1 cellular context compared by ENCODE assay signal in genomic region chr1:209840611-209841010, GRCh38.
TF ChIP-seq lines count a peak whose summit lies in the region.

No MANE protein-coding gene starts in this region.

TF ChIP-seq in A549, 52 proteins besides CTCF, POLR2A, EP300 and RAD21 (continued from another document):
- no peak for TF ChIP-seq ELK1 (IDR thresholded peaks at IDR 0.05; ENCODE audit: low read depth, low read length)
- TF ChIP-seq E2F6 (IDR thresholded peaks at IDR 0.05; ENCODE audit: borderline replicate concordance, low read depth): no peak
- no peak for TF ChIP-seq CEBPB (IDR thresholded peaks at IDR 0.05)
- no peak for TF ChIP-seq MAFK (IDR thresholded peaks at IDR 0.05; ENCODE audit: partially characterized antibody)
- TF ChIP-seq KDM1A (IDR thresholded peaks at IDR 0.05; ENCODE audit: low read depth): no peak
- no peak for TF ChIP-seq RNF2 (IDR thresholded peaks at IDR 0.05; ENCODE audit: borderline replicate concordance, low read depth)
